ENCODE assay signal across 11 cellular contexts in genomic region chr6:35718354-35718695, GRCh38. TPM values are rescaled to one million over a fixed set of nuclear protein-coding genes. Genes with fewer than 3 reads are reported as not detected.
A peak's percentile ranks its signal among the peaks of the same experiment; 100 is the strongest.
DNase-seq lines count a peak whose midpoint lies in the region; ATAC-seq, FAIRE-seq and TF ChIP-seq lines count a peak whose summit lies in the region.
"Had no signal": no experiment of that assay in that cellular context is flagged by ENCODE, and none has a peak within 500 bp of the region (broad histone marks: within the 10 kb centered on the region; RNA-seq: fewer than 3 reads in every experiment).

No MANE protein-coding gene starts in this region.

- no peak for FAIRE-seq in GM12892 (lab: Jason Lieb, UNC)

- POLR2A ChIA-PET in PC-3 (lab: Charles Lee; ENCODE audit: unreplicated experiment) = no interaction called here

- H3K9me3 ChIP-seq in DND-41 (ENCODE audit: insufficient read depth, low read length, severe bottlenecking) (no peaks in the 10 kb centered on the region), psoas muscle (no peaks in the 10 kb centered on the region), PC-3 (ENCODE audit: low read length) (no peaks in the 10 kb centered on the region)

- no peaks in the 10 kb centered on the region for H3F3A ChIP-seq in PC-3 (ENCODE audit: low read length, unreplicated experiment)

- H3K36me3 ChIP-seq in DND-41 (ENCODE audit: insufficient read depth, low read length) (no peaks in the 10 kb centered on the region), rectal smooth muscle tissue (ENCODE audit: control insufficient read depth, insufficient read depth, low read length) (no peaks in the 10 kb centered on the region), psoas muscle (ENCODE audit: insufficient read depth in 1 of 2, low read depth in 1 of 2) (no peaks in the 10 kb centered on the region), PC-3 (ENCODE audit: low read depth, low read length) (no peaks in the 10 kb centered on the region)

- no peak for TF ChIP-seq POLR2A in GM12892 (IDR thresholded peaks at IDR 0.05; ENCODE audit: low read depth, low read length)

- H3K27ac ChIP-seq in DND-41 (ENCODE audit: low read length) = peak overlapping the region; percentile 39
- H3K27ac ChIP-seq in dorsolateral prefrontal cortex = peak overlapping the region in 50 of 59 donors; percentile 8 to 100 (median 76)
- H3K27ac ChIP-seq in rectal smooth muscle tissue (ENCODE audit: low read depth, low read length) = peak overlapping the region; percentile 61
- H3K27ac ChIP-seq in psoas muscle = no peak overlapping the region
- H3K27ac ChIP-seq in PC-3 (ENCODE audit: low read length) = no peak overlapping the region

- H2AFZ ChIP-seq in DND-41 (ENCODE audit: low read depth, low read length) (no peak overlapping the region), PC-3 (ENCODE audit: low read length) (no peak overlapping the region)

- no TSS peak for BruUV-seq in PC-3 (replicated peaks; lab: Mats Ljungman, UMichigan)

- peaks cover 42% of the 10 kb centered on the region for H3K4me1 ChIP-seq in DND-41 (ENCODE audit: insufficient read depth, low read length)
- H3K4me1 ChIP-seq in rectal smooth muscle tissue (ENCODE audit: control insufficient read depth, insufficient read depth, low read length) = peaks cover 21% of the 10 kb centered on the region
- H3K4me1 ChIP-seq in psoas muscle = peaks cover 25% of the 10 kb centered on the region
- H3K4me1 ChIP-seq in PC-3 (ENCODE audit: insufficient read depth, low read length) = no peaks in the 10 kb centered on the region

- DNase-seq in DND-41 (no peak), NAMALWA (ENCODE audit: low spot score) (peak; percentile 30), dorsolateral prefrontal cortex (no peak), psoas muscle (no peak), PC-3 (no peak), GM12892 (ENCODE audit: insufficient read length) (no peak), NCI-H82 (lab: John Stamatoyannopoulos, UW) (no peak)
- DNase-seq: DMS153, NCI-H1436 treated with DMSO at 0.1 percent for 48 hours had no signal

- intact Hi-C loops in dorsolateral prefrontal cortex (cut with DNase I) (no loop called here), psoas muscle (cut with DNase I) (no loop called here), PC-3 (cut with micrococcal nuclease) (no loop called here)

- H4K20me1 ChIP-seq in DND-41 (ENCODE audit: insufficient read depth, low read length) (peaks cover 16% of the 10 kb centered on the region), PC-3 (ENCODE audit: low read length) (no peaks in the 10 kb centered on the region)

- H3K4me3 ChIP-seq in DND-41 (ENCODE audit: low read depth in 1 of 2, low read length in 2 of 2) (no peak overlapping the region), dorsolateral prefrontal cortex (no peak overlapping the region), rectal smooth muscle tissue (ENCODE audit: low read length) (no peak overlapping the region), psoas muscle (no peak overlapping the region), PC-3 (ENCODE audit: low read length) (no peak overlapping the region)

- CTCF ChIA-PET in PC-3 (lab: Charles Lee) = no interaction called here

- H3K79me2 ChIP-seq in DND-41 (ENCODE audit: insufficient read depth, low read length) = no peaks in the 10 kb centered on the region
- no peaks in the 10 kb centered on the region for H3K79me2 ChIP-seq in PC-3 (ENCODE audit: low read length)

- 83 to 90% (median 85%) methylated on average over 4 of the region's 4 CpGs for WGBS in psoas muscle, 3 donors

- H3K27me3 ChIP-seq in DND-41 (ENCODE audit: insufficient read depth, low read length, poor library complexity) (peaks cover 25% of the 10 kb centered on the region), dorsolateral prefrontal cortex (no peaks in the 10 kb centered on the region), rectal smooth muscle tissue (ENCODE audit: control insufficient read depth, insufficient read depth, low read length) (no peaks in the 10 kb centered on the region), psoas muscle (ENCODE audit: insufficient read depth in 3 of 3, low read length in 2 of 3) (no peaks in the 10 kb centered on the region), PC-3 (ENCODE audit: low read length) (no peaks in the 10 kb centered on the region)

- H3K4me2 ChIP-seq in DND-41 (ENCODE audit: insufficient read depth, low read length) (no peak overlapping the region), PC-3 (ENCODE audit: low read length) (no peak overlapping the region)

- no peak for TF ChIP-seq CTCF in DND-41 (IDR thresholded peaks at IDR 0.05; ENCODE audit: borderline replicate concordance, extremely low read depth, low read length, poor library complexity, severe bottlenecking)
- no peak for TF ChIP-seq CTCF in dorsolateral prefrontal cortex (IDR thresholded peaks at IDR 0.05 in 54 of 56, conservative IDR thresholded peaks at IDR 0.05 in 2 of 56; ENCODE audit: low read depth in 1 of 56, partially characterized antibody in 56 of 56)
- no peak for TF ChIP-seq CTCF in psoas muscle (IDR thresholded peaks at IDR 0.05)
- no peak for TF ChIP-seq CTCF in PC-3 (conservative IDR thresholded peaks at IDR 0.05; ENCODE audit: low read depth, low read length)

- H3K9ac ChIP-seq in DND-41 (ENCODE audit: low read depth, low read length) (no peak overlapping the region), rectal smooth muscle tissue (ENCODE audit: low read length) (no peak overlapping the region), PC-3 (ENCODE audit: low read length) (no peak overlapping the region)

- H3K9me2 ChIP-seq in PC-3 (replicated peaks; ENCODE audit: low read length) = no peaks in the 10 kb centered on the region

- no peak for ATAC-seq in DND-41 (ENCODE audit: insufficient read depth, low read depth)
- no peak for ATAC-seq in psoas muscle
- ATAC-seq in PC-3 = no peak

RNA-seq across cellular contexts. Expression of gene ARMC12, which starts 18.5 kb away (rescaled TPM):
- total RNA-seq in dorsolateral prefrontal cortex (1 to 10 TPM in 101 of 120 experiments, under 1 TPM in 19; 0.41 to 7.1 (median 1.6) TPM), psoas muscle (under 1 TPM in 3 of 4 donors, not detected in 1; 0.36 to 0.74 (median 0.58) TPM), PC-3 (2014; rRNA removed) (0.75 TPM in 1 of 2 replicates, not detected in the other)
- polyA plus RNA-seq in psoas muscle = 10 to 100 TPM in 1 of 3 donors, under 1 TPM in 1, not detected in 1; 0.25 to 15.5 TPM
- polyA plus RNA-seq in GM12892 (2012; ENCODE audit: missing spikeins) = 0.30 TPM
- total RNA-seq: RPMI7951 had no signal

RNA-seq across cellular contexts. Expression of gene FKBP5, which starts 29.6 kb away (rescaled TPM):
- total RNA-seq in dorsolateral prefrontal cortex (100 to 1,000 TPM in 9 of 120 experiments, 10 to 100 TPM in 111; 12.0 to 124 (median 62.9) TPM), psoas muscle (1,000 to 10,000 TPM in 1 of 4 donors, 100 to 1,000 TPM in 2, 10 to 100 TPM in 1; 56.5 to 1,905 (median 378) TPM), PC-3 (2014; rRNA removed) (11.9 and 12.4 TPM in 2 replicates)
- polyA plus RNA-seq in psoas muscle = 100 to 1,000 TPM; 296 to 849 (median 675) TPM
- 34.9 TPM for polyA plus RNA-seq in GM12892 (2012; ENCODE audit: missing spikeins)

RNA-seq across cellular contexts. Expression of gene CLPSL2, which starts 58.1 kb away (rescaled TPM):
- 1 to 10 TPM in 10 of 120 experiments, not detected in 110; 1.3 to 3.1 (median 1.7) TPM for total RNA-seq in dorsolateral prefrontal cortex
- not detected for total RNA-seq in psoas muscle
- not detected for polyA plus RNA-seq in psoas muscle
- not detected in 2 replicates for total RNA-seq in PC-3 (2014; rRNA removed)
- not detected for polyA plus RNA-seq in GM12892 (2012; ENCODE audit: missing spikeins)
- total RNA-seq: RPMI7951 had no signal

Comparison
In these comparisons a context has a peak if more than half of its experiments do, and no peak if none do; other contexts are left out.
1. H3K27ac ChIP-seq: peak in DND-41 (single experiment), dorsolateral prefrontal cortex (50 of 59) and rectal smooth muscle tissue (single experiment); none in psoas muscle (single experiment) and PC-3 (single experiment).